Comparison of ENCODE assay signal across 8 cellular contexts in the genomic region with DNA sequence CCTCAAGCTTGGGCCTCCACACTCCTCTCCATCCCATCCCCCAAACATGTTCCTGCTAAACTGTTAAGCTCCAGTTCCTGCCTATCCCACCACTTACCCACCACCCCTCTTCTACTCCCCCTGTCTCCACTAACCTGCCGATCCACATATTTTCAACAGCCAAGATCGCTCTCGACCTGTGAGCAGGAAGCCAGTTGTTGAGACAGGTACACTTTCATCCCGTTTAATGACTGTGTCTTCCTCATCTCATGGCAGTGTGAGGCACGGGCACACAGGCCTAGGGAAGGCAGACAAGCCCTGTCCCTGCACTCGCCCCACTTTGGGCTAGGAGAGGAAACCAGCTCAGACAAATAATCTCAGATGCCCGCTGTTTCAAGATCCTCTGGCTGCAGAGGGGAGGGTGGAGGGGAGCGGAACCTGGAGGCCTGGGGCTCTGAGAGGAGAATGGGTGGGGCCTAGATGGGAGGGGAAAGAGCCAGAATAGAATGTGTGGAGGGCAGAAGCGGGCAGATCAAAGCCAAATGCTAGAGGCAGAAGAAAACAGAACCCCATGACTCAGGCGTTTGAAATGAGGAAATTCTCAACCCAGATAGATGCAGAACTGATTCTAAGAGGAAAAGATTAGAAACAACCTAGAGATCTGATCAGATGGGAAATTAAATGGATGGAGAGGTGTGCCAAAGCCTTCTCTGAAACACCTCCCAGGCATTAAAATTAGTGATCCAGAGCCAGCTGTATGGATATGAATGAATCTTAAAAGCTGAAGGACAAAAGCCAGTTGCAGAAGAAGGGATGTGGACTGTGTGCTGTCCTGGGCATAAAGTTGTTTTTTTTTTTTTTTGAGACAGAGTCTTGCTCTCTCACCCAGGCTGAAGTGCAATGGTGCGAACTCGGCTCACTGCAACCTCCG. TPM values are rescaled to one million over a fixed set of nuclear protein-coding genes. Genes with fewer than 3 reads are reported as not detected.
DNase-seq lines count a peak whose midpoint lies in the region; ATAC-seq and TF ChIP-seq lines count a peak whose summit lies in the region.

No MANE protein-coding gene starts in this region.

- peak in 9 of 10 experiments; percentile 19 to 51 (median 39) for DNase-seq in CD4-positive, alpha-beta T cell
- DNase-seq in NOMO-1 (lab: John Stamatoyannopoulos, UW; ENCODE audit: unreplicated experiment in 2 of 2): peak; percentile 97
- peak; percentile 8 for DNase-seq in activated T-cell treated with anti-CD3 and anti-CD28 coated beads, Interleukin-2, amount 50 U/mL, for 4 hours
- DNase-seq in foreskin melanocyte: peak; percentile 20
- peak; percentile 84 for DNase-seq in pons (ENCODE audit: low spot score)
- no peak for DNase-seq in WERI-Rb-1
- DNase-seq in NCI-H2107 (lab: John Stamatoyannopoulos, UW): no peak

- peaks cover 15% of the 10 kb centered on the region for H3K4me1 Mint-ChIP-seq in CD4-positive, alpha-beta T cell (ENCODE audit: low read depth)
- peaks cover 9% of the 10 kb centered on the region for H3K4me1 Mint-ChIP-seq in activated T-cell treated with anti-CD3 and anti-CD28 coated beads, Interleukin-2, amount 50 U/mL, for 4 hours (ENCODE audit: low read depth)

- H3K4me3 ChIP-seq in WERI-Rb-1 (ENCODE audit: low read depth, low read length): no peak overlapping the region

- no peaks in the 10 kb centered on the region for H3K27me3 Mint-ChIP-seq in CD4-positive, alpha-beta T cell
- no peaks in the 10 kb centered on the region for H3K27me3 Mint-ChIP-seq in activated T-cell treated with anti-CD3 and anti-CD28 coated beads, Interleukin-2, amount 50 U/mL, for 4 hours (ENCODE audit: low read depth)

- no peak overlapping the region for H3K27ac ChIP-seq in CD4-positive, alpha-beta T cell (ENCODE audit: low read depth, low read length)
- H3K27ac ChIP-seq in WERI-Rb-1: no peak overlapping the region

- no peaks in the 10 kb centered on the region for H3K36me3 ChIP-seq in WERI-Rb-1

- peak overlapping the region; percentile 31 for H3K4me3 Mint-ChIP-seq in CD4-positive, alpha-beta T cell
- no peak overlapping the region for H3K4me3 Mint-ChIP-seq in activated T-cell treated with anti-CD3 and anti-CD28 coated beads, Interleukin-2, amount 50 U/mL, for 4 hours

- H3K36me3 Mint-ChIP-seq in CD4-positive, alpha-beta T cell (ENCODE audit: low read depth): no peaks in the 10 kb centered on the region
- no peaks in the 10 kb centered on the region for H3K36me3 Mint-ChIP-seq in activated T-cell treated with anti-CD3 and anti-CD28 coated beads, Interleukin-2, amount 50 U/mL, for 4 hours (ENCODE audit: insufficient read depth)

- intact Hi-C loops in CD4-positive, alpha-beta T cell (cut with DNase I, micrococcal nuclease): no loop called here

- ATAC-seq in CD4-positive, alpha-beta T cell (ENCODE audit: poor library complexity): peak; percentile 96
- peak; percentile 89 to 95 for ATAC-seq in activated T-cell treated with anti-CD3 and anti-CD28 coated beads, Interleukin-2, amount 50 U/mL, for 4 hours
- no peak for ATAC-seq in GM18519 (IDR thresholded peaks at IDR 0.05; ENCODE audit: low FRiP score, unreplicated experiment)

- CTCF ChIA-PET in CD4-positive, alpha-beta T cell (lab: Charles Lee): no interaction called here

- H3K27me3 ChIP-seq in CD4-positive, alpha-beta T cell (ENCODE audit: control insufficient read depth, insufficient read depth, low read length): no peaks in the 10 kb centered on the region
- H3K27me3 ChIP-seq in WERI-Rb-1 (ENCODE audit: insufficient read depth, low read depth, severe bottlenecking): no peaks in the 10 kb centered on the region

- POLR2A ChIA-PET in CD4-positive, alpha-beta T cell (lab: Charles Lee): interaction anchor here (0.6 to 0.7 kb wide), 3 partner anchors 16 to 388 kb away, joined by 3 read pairs; no protein-coding TSS in a partner anchor

- no peaks in the 10 kb centered on the region for H3K9me3 Mint-ChIP-seq in CD4-positive, alpha-beta T cell
- H3K9me3 Mint-ChIP-seq in activated T-cell treated with anti-CD3 and anti-CD28 coated beads, Interleukin-2, amount 50 U/mL, for 4 hours: no peaks in the 10 kb centered on the region

- no peak for TF ChIP-seq CTCF in CD4-positive, alpha-beta T cell (IDR thresholded peaks at IDR 0.05)
- no peak for TF ChIP-seq CTCF in WERI-Rb-1 (IDR thresholded peaks at IDR 0.05; ENCODE audit: low read depth, low read length)

- no peaks in the 10 kb centered on the region for H3K9me3 ChIP-seq in CD4-positive, alpha-beta T cell (ENCODE audit: control insufficient read depth, low read length)
- H3K9me3 ChIP-seq in WERI-Rb-1 (ENCODE audit: severe bottlenecking): peaks cover 3% of the 10 kb centered on the region

- peak overlapping the region; percentile 28 for H3K27ac Mint-ChIP-seq in CD4-positive, alpha-beta T cell

RNA-seq across cellular contexts. Expression of gene CYP2S1, which starts 16.9 kb away (rescaled TPM):
- under 1 TPM; 0.78 to 0.82 TPM for total RNA-seq in CD4-positive, alpha-beta T cell
- total RNA-seq in activated T-cell treated with anti-CD3 and anti-CD28 coated beads, Interleukin-2, amount 50 U/mL, for 4 hours: under 1 TPM; 0.24 to 0.30 (median 0.27) TPM

RNA-seq across cellular contexts. Expression of gene AXL, which starts 42.9 kb away (rescaled TPM):
- total RNA-seq in CD4-positive, alpha-beta T cell: under 1 TPM; 0.30 to 0.42 TPM
- total RNA-seq in activated T-cell treated with anti-CD3 and anti-CD28 coated beads, Interleukin-2, amount 50 U/mL, for 4 hours: under 1 TPM; 0.08 to 0.40 (median 0.30) TPM

Comparison
In these comparisons a context has a peak if more than half of its experiments do, and no peak if none do; other contexts are left out.
1. DNase-seq: peak in CD4-positive, alpha-beta T cell (9 of 10), NOMO-1 (2 of 2), activated T-cell treated with anti-CD3 and anti-CD28 coated beads, Interleukin-2, amount 50 U/mL, for 4 hours (single experiment), foreskin melanocyte (single experiment) and pons (single experiment); none in WERI-Rb-1 (single experiment) and NCI-H2107 (single experiment).